8 cellular contexts compared by ENCODE assay signal in the genomic region with DNA sequence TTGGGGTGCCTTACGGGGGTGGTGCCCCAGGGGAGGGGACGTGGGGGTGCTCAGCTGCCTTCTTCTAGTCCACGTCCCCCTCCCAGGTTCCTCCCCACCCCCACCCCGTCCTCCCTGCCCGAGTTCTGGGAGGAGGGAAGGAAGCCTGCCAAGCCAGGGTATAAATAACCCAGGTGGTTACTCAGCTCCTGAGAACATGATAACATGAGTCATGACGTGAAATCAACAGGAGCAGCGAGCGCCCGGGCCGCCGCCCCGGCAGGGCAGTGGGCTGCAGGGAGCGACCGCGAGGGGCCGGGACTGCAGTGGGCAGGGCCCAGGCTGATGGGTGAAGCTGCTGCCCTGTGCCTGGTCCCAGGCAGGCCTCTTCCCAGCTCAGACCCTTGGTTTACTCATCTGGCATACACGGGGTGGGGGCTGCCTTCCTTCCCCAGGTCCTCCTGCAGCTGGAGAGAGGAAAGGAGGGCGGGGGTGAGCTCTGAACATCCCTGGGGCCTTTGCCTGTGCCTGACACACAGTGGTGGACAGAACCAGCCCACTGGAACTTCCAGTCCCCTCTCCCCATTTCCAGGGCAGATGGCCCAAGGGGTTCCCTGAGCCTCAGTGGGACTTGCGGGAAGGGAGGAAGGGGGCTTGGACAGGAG. TPM values are rescaled to one million over a fixed set of nuclear protein-coding genes. Genes with fewer than 3 reads are reported as not detected.
DNase-seq lines count a peak whose midpoint lies in the region; ATAC-seq lines count a peak whose summit lies in the region.
"Had no signal": no experiment of that assay in that cellular context is flagged by ENCODE, and none has a peak within 500 bp of the region (broad histone marks: within the 10 kb centered on the region; RNA-seq: fewer than 3 reads in every experiment).

No MANE protein-coding gene starts in this region.

- peak; percentile 76 for ATAC-seq in activated naive CD8-positive, alpha-beta T cell treated with anti-CD3 and anti-CD28 coated beads, Interleukin-2, amount 50 U/mL, for 24 hours
- ATAC-seq in left ventricle myocardium superior: peak; percentile 85
- peak; percentile 20 for ATAC-seq in stimulated activated memory B cell treated with anti-CD40 and anti-IgM and Interleukin-4, amounts not matched to agents 10 μg/mL and 1 μg/mL and 100 μg/mL, for 72 hours
- ATAC-seq in GM21529 (IDR thresholded peaks at IDR 0.05; ENCODE audit: unreplicated experiment): no peak

- H3K4me1 Mint-ChIP-seq in activated naive CD8-positive, alpha-beta T cell treated with anti-CD3 and anti-CD28 coated beads, Interleukin-2, amount 50 U/mL, for 24 hours: peaks cover 26% of the 10 kb centered on the region
- peaks cover 22% of the 10 kb centered on the region for H3K4me1 Mint-ChIP-seq in stimulated activated memory B cell treated with anti-CD40 and anti-IgM and Interleukin-4, amounts not matched to agents 10 μg/mL and 1 μg/mL and 100 μg/mL, for 72 hours

- no peaks in the 10 kb centered on the region for H3K9me3 Mint-ChIP-seq in activated naive CD8-positive, alpha-beta T cell treated with anti-CD3 and anti-CD28 coated beads, Interleukin-2, amount 50 U/mL, for 24 hours
- no peaks in the 10 kb centered on the region for H3K9me3 Mint-ChIP-seq in stimulated activated memory B cell treated with anti-CD40 and anti-IgM and Interleukin-4, amounts not matched to agents 10 μg/mL and 1 μg/mL and 100 μg/mL, for 72 hours
- H3K9me3 Mint-ChIP-seq: T-helper 1 cell treated with Interleukin-12 subunit alpha and Interleukin-12 subunit beta and Interleukin-4 antibody, amounts not matched to agents 30 μg/mL and 1 μg/mL, for 36 hours had no signal

- H3K36me3 Mint-ChIP-seq in activated naive CD8-positive, alpha-beta T cell treated with anti-CD3 and anti-CD28 coated beads, Interleukin-2, amount 50 U/mL, for 24 hours (ENCODE audit: low read depth): no peaks in the 10 kb centered on the region
- no peaks in the 10 kb centered on the region for H3K36me3 Mint-ChIP-seq in stimulated activated memory B cell treated with anti-CD40 and anti-IgM and Interleukin-4, amounts not matched to agents 10 μg/mL and 1 μg/mL and 100 μg/mL, for 72 hours

- no peak overlapping the region for H3K27ac Mint-ChIP-seq in activated naive CD8-positive, alpha-beta T cell treated with anti-CD3 and anti-CD28 coated beads, Interleukin-2, amount 50 U/mL, for 24 hours
- peak overlapping the region; percentile 3 for H3K27ac Mint-ChIP-seq in stimulated activated memory B cell treated with anti-CD40 and anti-IgM and Interleukin-4, amounts not matched to agents 10 μg/mL and 1 μg/mL and 100 μg/mL, for 72 hours

- no peak overlapping the region for H3K4me3 Mint-ChIP-seq in activated naive CD8-positive, alpha-beta T cell treated with anti-CD3 and anti-CD28 coated beads, Interleukin-2, amount 50 U/mL, for 24 hours
- H3K4me3 Mint-ChIP-seq in stimulated activated memory B cell treated with anti-CD40 and anti-IgM and Interleukin-4, amounts not matched to agents 10 μg/mL and 1 μg/mL and 100 μg/mL, for 72 hours: no peak overlapping the region

- peaks cover 19% of the 10 kb centered on the region for H3K27me3 Mint-ChIP-seq in activated naive CD8-positive, alpha-beta T cell treated with anti-CD3 and anti-CD28 coated beads, Interleukin-2, amount 50 U/mL, for 24 hours
- peaks cover 76% of the 10 kb centered on the region for H3K27me3 Mint-ChIP-seq in stimulated activated memory B cell treated with anti-CD40 and anti-IgM and Interleukin-4, amounts not matched to agents 10 μg/mL and 1 μg/mL and 100 μg/mL, for 72 hours

- intact Hi-C loops in left ventricle myocardium superior (cut with micrococcal nuclease): no loop called here

- peak; percentile 18 for DNase-seq in GM04503 (ENCODE audit: low read depth)
- DNase-seq in NCI-H1092 treated with DMSO at 0.1 percent for 48 hours (lab: John Stamatoyannopoulos, UW): peak; percentile 29
- DNase-seq in activated naive CD8-positive, alpha-beta T cell treated with anti-CD3 and anti-CD28 coated beads, Interleukin-2, amount 50 U/mL, for 24 hours: peak; percentile 50
- DNase-seq in left ventricle myocardium superior: peak; percentile 79
- DNase-seq in stimulated activated CD4-positive, alpha-beta T cell treated with anti-CD3 and anti-CD28 coated beads, Interleukin-4, amount 100 ng/mL, for 1 hour: no peak

RNA-seq across cellular contexts. Expression of a gene that starts 8.8 kb away (rescaled TPM):
- 19.9 TPM for total RNA-seq in left ventricle myocardium superior
